Comparison of ENCODE assay signal across 13 cellular contexts in genomic region chr3:194256040-194256945, GRCh38.
A peak's percentile ranks its signal among the peaks of the same experiment; 100 is the strongest.
DNase-seq lines count a peak whose midpoint lies in the region; ATAC-seq and TF ChIP-seq lines count a peak whose summit lies in the region.
"Had no signal": no experiment of that assay in that cellular context is flagged by ENCODE, and none has a peak within 500 bp of the region (broad histone marks: within the 10 kb centered on the region; RNA-seq: fewer than 3 reads in every experiment).

No MANE protein-coding gene starts in this region.

- peak overlapping the region; percentile 36; the same call in 1 of the 2 replicates for H3K4me3 ChIP-seq in Jurkat, Clone E6-1 (ENCODE audit: low read length)
- no peak overlapping the region for H3K4me3 ChIP-seq in upper lobe of right lung

- H3K36me3 ChIP-seq in upper lobe of right lung, result no peaks in the 10 kb centered on the region

- H3K27me3 ChIP-seq in upper lobe of right lung, result no peaks in the 10 kb centered on the region

- DNase-seq in activated T-cell treated with anti-CD3 and anti-CD28 coated beads, Interleukin-2, amount 50 U/mL, for 24 hours, result no peak
- DNase-seq in activated T-cell treated with anti-CD3 and anti-CD28 coated beads for 4 hours (no peak), endothelial cell (ENCODE audit: low spot score) (no peak), posterior vena cava (ENCODE audit: low spot score) (peak; percentile 70), upper lobe of right lung (no peak), SIG-M5 treated with dmso at 0.1 percent for 504 hours (lab: John Stamatoyannopoulos, UW; ENCODE audit: unreplicated experiment) (no peak), DMS153 treated with DMSO at 0.1 percent for 48 hours (lab: John Stamatoyannopoulos, UW; ENCODE audit: unreplicated experiment) (no peak)
- DNase-seq in Jurkat, Clone E6-1 (ENCODE audit: low read depth, low spot score), result no peak
- DNase-seq: DMS153, NCI-H1417 treated with DMSO at 0.1 percent for 48 hours, NCI-H510A treated with DMSO at 0.1 percent for 48 hours had no signal

- no peak overlapping the region for H3K27ac ChIP-seq in upper lobe of right lung

- H3K27ac Mint-ChIP-seq in activated T-cell treated with anti-CD3 and anti-CD28 coated beads, Interleukin-2, amount 50 U/mL, for 24 hours, result peak overlapping the region; percentile 82
- H3K27ac Mint-ChIP-seq in endothelial cell (ENCODE audit: unreplicated experiment), result peak overlapping the region; percentile 93
- H3K27ac Mint-ChIP-seq: type B pancreatic cell had no signal

- no peaks in the 10 kb centered on the region for H3K27me3 Mint-ChIP-seq in activated T-cell treated with anti-CD3 and anti-CD28 coated beads, Interleukin-2, amount 50 U/mL, for 24 hours
- peaks cover 9% of the 10 kb centered on the region for H3K27me3 Mint-ChIP-seq in endothelial cell (ENCODE audit: unreplicated experiment)

- H3K4me1 ChIP-seq in upper lobe of right lung, result peaks cover 14% of the 10 kb centered on the region

- H3K4me3 Mint-ChIP-seq in activated T-cell treated with anti-CD3 and anti-CD28 coated beads, Interleukin-2, amount 50 U/mL, for 24 hours, result no peak overlapping the region
- H3K4me3 Mint-ChIP-seq in endothelial cell (ENCODE audit: unreplicated experiment), result no peak overlapping the region
- H3K4me3 Mint-ChIP-seq: type B pancreatic cell had no signal

- no peaks in the 10 kb centered on the region for H3K9me3 ChIP-seq in upper lobe of right lung

- H3K9me3 Mint-ChIP-seq in activated T-cell treated with anti-CD3 and anti-CD28 coated beads, Interleukin-2, amount 50 U/mL, for 24 hours, result peaks cover 2% of the 10 kb centered on the region
- no peaks in the 10 kb centered on the region for H3K9me3 Mint-ChIP-seq in endothelial cell (ENCODE audit: unreplicated experiment)
- H3K9me3 Mint-ChIP-seq: type B pancreatic cell had no signal

- no peak for TF ChIP-seq CTCF in endothelial cell (IDR thresholded peaks at IDR 0.05; ENCODE audit: unreplicated experiment)
- TF ChIP-seq CTCF in upper lobe of right lung (IDR thresholded peaks at IDR 0.05), result no peak

- no peaks in the 10 kb centered on the region for H3K36me3 Mint-ChIP-seq in activated T-cell treated with anti-CD3 and anti-CD28 coated beads, Interleukin-2, amount 50 U/mL, for 24 hours (ENCODE audit: low read depth)
- H3K36me3 Mint-ChIP-seq in endothelial cell (ENCODE audit: low read depth, unreplicated experiment), result no peaks in the 10 kb centered on the region
- H3K36me3 Mint-ChIP-seq: IgD-negative memory B cell, type B pancreatic cell had no signal

- intact Hi-C loops in posterior vena cava (cut with DNase I), result no loop called here
- intact Hi-C loops in upper lobe of right lung (cut with DNase I), result no loop called here

- peaks cover 12% of the 10 kb centered on the region for H3K4me1 Mint-ChIP-seq in activated T-cell treated with anti-CD3 and anti-CD28 coated beads, Interleukin-2, amount 50 U/mL, for 24 hours (ENCODE audit: low read depth)
- H3K4me1 Mint-ChIP-seq in endothelial cell (ENCODE audit: unreplicated experiment), result peaks cover 29% of the 10 kb centered on the region

- ATAC-seq in upper lobe of right lung, result no peak
